In genomic region chr2:36663851-36664715, GRCh38 we compare ENCODE assay signal across 8 cellular contexts.
DNase-seq lines count a peak whose midpoint lies in the region; ATAC-seq and TF ChIP-seq lines count a peak whose summit lies in the region.

No MANE protein-coding gene starts in this region.

- peak; percentile 90 for ATAC-seq in GM18505 (IDR thresholded peaks at IDR 0.05; ENCODE audit: unreplicated experiment)
- peak; percentile 70 for ATAC-seq in HG02870 (IDR thresholded peaks at IDR 0.05; ENCODE audit: unreplicated experiment)

- H3K9me3 ChIP-seq in SU-DHL-6 (ENCODE audit: insufficient read depth, low read length), result no peaks in the 10 kb centered on the region

- TF ChIP-seq POLR2A in GM18505 (IDR thresholded peaks at IDR 0.05; ENCODE audit: borderline replicate concordance, extremely low read depth, insufficient read depth, insufficient read length), result no peak

- H3K27me3 ChIP-seq in SU-DHL-6 (ENCODE audit: low read length), result no peaks in the 10 kb centered on the region

- H3K4me3 ChIP-seq in SU-DHL-6 (ENCODE audit: insufficient read depth, low read length, poor library complexity, severe bottlenecking), result no peak overlapping the region

- DNase-seq in CD1c-positive myeloid dendritic cell (ENCODE audit: extremely low spot score) (peak; percentile 60), NCI-H1092 treated with DMSO at 0.1 percent for 48 hours (lab: John Stamatoyannopoulos, UW) (peak; percentile 24), fibroblast of the conjunctiva (ENCODE audit: low read depth) (peak; percentile 77), non-pigmented ciliary epithelial cell (ENCODE audit: low read depth) (peak; percentile 37), NCI-H128 (lab: John Stamatoyannopoulos, UW; ENCODE audit: unreplicated experiment) (no peak)

- no peak overlapping the region for H3K27ac ChIP-seq in SU-DHL-6 (ENCODE audit: low read depth, low read length)

- H2AFZ ChIP-seq in SU-DHL-6 (ENCODE audit: low read depth, low read length, severe bottlenecking), result no peak overlapping the region

- H3K79me2 ChIP-seq in SU-DHL-6 (ENCODE audit: insufficient read depth, low read length), result no peaks in the 10 kb centered on the region

- TF ChIP-seq CTCF in SU-DHL-6 (IDR thresholded peaks at IDR 0.05; ENCODE audit: insufficient read depth, low read length, poor library complexity, severe bottlenecking), result peak; percentile 94

- no peak overlapping the region for H3K9ac ChIP-seq in SU-DHL-6 (ENCODE audit: low read length)

- H4K20me1 ChIP-seq in SU-DHL-6 (ENCODE audit: low read depth, low read length), result no peaks in the 10 kb centered on the region

- no peak overlapping the region for H3K4me2 ChIP-seq in SU-DHL-6 (ENCODE audit: low read depth, low read length, poor library complexity, severe bottlenecking)

- no peaks in the 10 kb centered on the region for H3K9me2 ChIP-seq in SU-DHL-6 (replicated peaks; ENCODE audit: insufficient read depth, low read length)

- H3K36me3 ChIP-seq in SU-DHL-6 (ENCODE audit: low read length), result no peaks in the 10 kb centered on the region

- H3F3A ChIP-seq in SU-DHL-6 (ENCODE audit: insufficient read depth), result no peaks in the 10 kb centered on the region
